8 cellular contexts compared by ENCODE assay signal in genomic region chr4:10104211-10104990, GRCh38. TPM values are rescaled to one million over a fixed set of nuclear protein-coding genes. Genes with fewer than 3 reads are reported as not detected.
A peak's percentile ranks its signal among the peaks of the same experiment; 100 is the strongest.
DNase-seq lines count a peak whose midpoint lies in the region; TF ChIP-seq lines count a peak whose summit lies in the region.

No MANE protein-coding gene starts in this region.

- H3K27me3 ChIP-seq in BLaER1 = no peaks in the 10 kb centered on the region
- no peaks in the 10 kb centered on the region for H3K27me3 ChIP-seq in KMS-11 (ENCODE audit: insufficient read depth, low read depth)
- H3K27me3 ChIP-seq in neuronal stem cell (ENCODE audit: control insufficient read depth in 3 of 3, insufficient read depth in 3 of 3, low read depth in 1 of 3, low read length in 3 of 3) = no peaks in the 10 kb centered on the region

- H3K4me2 ChIP-seq in BLaER1 (peak overlapping the region; percentile 45), KMS-11 (peak overlapping the region; percentile 78), neuronal stem cell (ENCODE audit: insufficient read depth, low read length, poor library complexity, severe bottlenecking) (no peak overlapping the region)

- H2BK15ac ChIP-seq in neuronal stem cell (ENCODE audit: low read length) = no peak overlapping the region

- H3K14ac ChIP-seq in neuronal stem cell (ENCODE audit: low read length) = no peak overlapping the region

- no peak overlapping the region for H2AK5ac ChIP-seq in neuronal stem cell (ENCODE audit: low read depth, low read length)

- no peak overlapping the region for H2BK12ac ChIP-seq in neuronal stem cell (ENCODE audit: low read length)

- WGBS in neuronal stem cell (ENCODE audit: extremely low coverage in 2 of 2, insufficient read length in 2 of 2, insufficient replicate concordance in 1 of 2), 2 donors = no CpG with 5 or more reads among the region's 11 CpGs

- H2BK120ac ChIP-seq in neuronal stem cell (ENCODE audit: low read depth, low read length) = no peak overlapping the region

- H3K27ac ChIP-seq in BLaER1 (peak overlapping the region; percentile 62), KMS-11 (peak overlapping the region; percentile 77), neuronal stem cell (replicated peaks; ENCODE audit: low read length) (peak overlapping the region; percentile 68)

- H3K9me3 ChIP-seq in BLaER1 (no peaks in the 10 kb centered on the region), neuronal stem cell (replicated peaks in 1 of 2; ENCODE audit: control insufficient read depth in 2 of 2, insufficient read depth in 1 of 2, low read depth in 1 of 2, low read length in 2 of 2) (no peaks in the 10 kb centered on the region)

- H3K79me1 ChIP-seq in neuronal stem cell (ENCODE audit: low read depth, low read length) = peaks cover 11% of the 10 kb centered on the region

- H3K36me3 ChIP-seq in BLaER1 = peaks cover 87% of the 10 kb centered on the region
- H3K36me3 ChIP-seq in KMS-11 (ENCODE audit: insufficient read depth) = no peaks in the 10 kb centered on the region
- peaks cover 19 to 87% of the 10 kb centered on the region in 2 donors for H3K36me3 ChIP-seq in neuronal stem cell (replicated peaks in 1 of 2; ENCODE audit: control insufficient read depth in 2 of 2, insufficient read depth in 2 of 2, low read length in 2 of 2)

- H3K79me2 ChIP-seq in KMS-11 (ENCODE audit: insufficient read depth, low read depth) = peaks cover 94% of the 10 kb centered on the region

- DNase-seq in epidermal melanocyte (ENCODE audit: insufficient read length, low spot score) (peak; percentile 35), neuronal stem cell (ENCODE audit: low spot score) (no peak), SHP77 (lab: John Stamatoyannopoulos, UW) (no peak), DMS79 treated with DMSO at 0.1 percent for 48 hours (lab: John Stamatoyannopoulos, UW) (no peak), D341Med (ENCODE audit: low spot score) (no peak)
- DNase-seq in stimulated activated CD4-positive, alpha-beta T cell treated with anti-CD3 and anti-CD28 coated beads, Interleukin-4, amount 100 ng/mL, for 4 hours = no peak

- no peak overlapping the region for H3K23ac ChIP-seq in neuronal stem cell (ENCODE audit: low read depth, low read length, poor library complexity)

- H2BK5ac ChIP-seq in neuronal stem cell (ENCODE audit: low read length) = no peak overlapping the region

- H4K91ac ChIP-seq in neuronal stem cell (ENCODE audit: low read depth, low read length, poor library complexity) = no peak overlapping the region

- no peak for TF ChIP-seq CTCF in KMS-11 (conservative IDR thresholded peaks at IDR 0.05; ENCODE audit: low read depth, low read length)

- H3K9ac ChIP-seq in BLaER1 (peak overlapping the region; percentile 24; the same call in 1 of the 2 replicates), KMS-11 (peak overlapping the region; percentile 41; the same call in 1 of the 2 replicates), neuronal stem cell (ENCODE audit: low read depth, low read length, poor library complexity) (no peak overlapping the region)

- H3K4me3 ChIP-seq in BLaER1 = no peak overlapping the region
- no peak overlapping the region for H3K4me3 ChIP-seq in KMS-11 (IDR thresholded peaks at IDR 0.05; ENCODE audit: insufficient read depth, low read depth, low read length)
- H3K4me3 ChIP-seq in neuronal stem cell (ENCODE audit: low read length in 2 of 2) = no peak overlapping the region

- H4K8ac ChIP-seq in neuronal stem cell (ENCODE audit: low read depth, low read length) = no peak overlapping the region

- peak overlapping the region; percentile 46 for H3K18ac ChIP-seq in neuronal stem cell (ENCODE audit: low read length)

- H2AFZ ChIP-seq in KMS-11 (ENCODE audit: low read depth) (no peak overlapping the region), neuronal stem cell (ENCODE audit: low read length) (no peak overlapping the region)

- H4K20me1 ChIP-seq in BLaER1 (peaks cover 99% of the 10 kb centered on the region), KMS-11 (ENCODE audit: insufficient read depth) (no peaks in the 10 kb centered on the region)

- H3K4me1 ChIP-seq in BLaER1 (peaks cover 98% of the 10 kb centered on the region), KMS-11 (ENCODE audit: low read depth, poor library complexity, severe bottlenecking) (peaks cover 88% of the 10 kb centered on the region), neuronal stem cell (ENCODE audit: control insufficient read depth in 2 of 2, insufficient read depth in 1 of 2, low read depth in 1 of 2, low read length in 2 of 2) (peaks cover 32 to 60% of the 10 kb centered on the region in 2 donors)

- no peak overlapping the region for H3K4ac ChIP-seq in neuronal stem cell (ENCODE audit: low read length)

RNA-seq across cellular contexts. Expression of gene WDR1, which starts 12.2 kb away (rescaled TPM):
- polyA plus RNA-seq in neuronal stem cell (2013, experiment 1 of 2) = 78.8 TPM
- polyA plus RNA-seq in neuronal stem cell (2013, experiment 2 of 2) = 78.7 TPM
